ENCODE assay signal across 12 cellular contexts in genomic region chr2:105510761-105511669, GRCh38.
DNase-seq lines count a peak whose midpoint lies in the region; ATAC-seq and TF ChIP-seq lines count a peak whose summit lies in the region.
"Had no signal": no experiment of that assay in that cellular context is flagged by ENCODE, and none has a peak within 500 bp of the region (broad histone marks: within the 10 kb centered on the region; RNA-seq: fewer than 3 reads in every experiment).

No MANE protein-coding gene starts in this region.

- TF ChIP-seq CTCF in AG10803 (conservative IDR thresholded peaks at IDR 0.05; ENCODE audit: low read length) (no peak), brain microvascular endothelial cell (IDR thresholded peaks at IDR 0.05; ENCODE audit: low read depth, low read length, missing control alignments) (no peak), BE2C (IDR thresholded peaks at IDR 0.05; ENCODE audit: low read depth, low read length) (no peak)

- DNase-seq in AG10803 (ENCODE audit: low read depth) (peak; percentile 26), HT1080 (ENCODE audit: low read depth) (peak; percentile 31), brain microvascular endothelial cell (peak; percentile 73), kidney glomerular epithelial cell (lab: John Stamatoyannopoulos, UW) (peak; percentile 86), BE2C (no peak), NCI-H146 (lab: John Stamatoyannopoulos, UW) (no peak)
- DNase-seq in naive thymus-derived CD8-positive, alpha-beta T cell = no peak
- DNase-seq: stimulated activated CD4-positive, alpha-beta T cell treated with anti-CD3 and anti-CD28 coated beads, Interleukin-2, amount 100 ng/mL, for 48 hours; stimulated activated naive CD4-positive, alpha-beta T cell had no signal

- no peak overlapping the region for H3K27ac Mint-ChIP-seq in naive thymus-derived CD8-positive, alpha-beta T cell
- H3K27ac Mint-ChIP-seq: B cell had no signal

- H3K4me3 ChIP-seq in AG10803 (ENCODE audit: low read length) (no peak overlapping the region), brain microvascular endothelial cell (ENCODE audit: low read depth, low read length) (no peak overlapping the region), BE2C (ENCODE audit: low read depth, low read length) (no peak overlapping the region)

- peaks cover 0 to 9% (median 2%) of the 10 kb centered on the region in 5 donors for H3K27me3 Mint-ChIP-seq in naive thymus-derived CD8-positive, alpha-beta T cell

- H3K36me3 Mint-ChIP-seq in naive thymus-derived CD8-positive, alpha-beta T cell = no peaks in the 10 kb centered on the region

- no peaks in the 10 kb centered on the region for H3K27me3 ChIP-seq in brain microvascular endothelial cell (replicated peaks)
- H3K27me3 ChIP-seq in BE2C = no peaks in the 10 kb centered on the region

- in situ Hi-C loops in brain microvascular endothelial cell (cut with HindIII; ENCODE audit: low pct_ligation_motif_present, low sequenced_read_pairs) = loop anchor here (25.0 kb wide), 1 partner anchor 149 kb away; no protein-coding TSS in a partner anchor

- H3K4me1 Mint-ChIP-seq in naive thymus-derived CD8-positive, alpha-beta T cell = no peaks in the 10 kb centered on the region
- H3K4me1 Mint-ChIP-seq: B cell had no signal

- POLR2A ChIA-PET in naive thymus-derived CD8-positive, alpha-beta T cell (lab: Charles Lee) = no interaction called here

- no peak overlapping the region for H3K4me3 Mint-ChIP-seq in naive thymus-derived CD8-positive, alpha-beta T cell
- H3K4me3 Mint-ChIP-seq: B cell had no signal

- H3K4me1 ChIP-seq in BE2C = no peaks in the 10 kb centered on the region

- no peak for ATAC-seq in naive thymus-derived CD8-positive, alpha-beta T cell
- ATAC-seq in GM19455 (IDR thresholded peaks at IDR 0.05; ENCODE audit: unreplicated experiment) = no peak

- H3K27ac ChIP-seq in brain microvascular endothelial cell = no peak overlapping the region
- H3K27ac ChIP-seq: KMS-11 had no signal

- no peaks in the 10 kb centered on the region for H3K9me3 Mint-ChIP-seq in naive thymus-derived CD8-positive, alpha-beta T cell

- H3K9me3 ChIP-seq in BE2C = no peaks in the 10 kb centered on the region

- H3K36me3 ChIP-seq in brain microvascular endothelial cell (replicated peaks) (no peaks in the 10 kb centered on the region), BE2C (no peaks in the 10 kb centered on the region)

Comparison
In these comparisons a context has a peak if more than half of its experiments do, and no peak if none do; other contexts are left out.
1. DNase-seq: peak in AG10803 (single experiment), HT1080 (single experiment), brain microvascular endothelial cell (single experiment) and kidney glomerular epithelial cell (single experiment); none in BE2C (single experiment), naive thymus-derived CD8-positive, alpha-beta T cell (0 of 10) and NCI-H146 (single experiment).